8 cellular contexts compared by ENCODE assay signal in the genomic region with DNA sequence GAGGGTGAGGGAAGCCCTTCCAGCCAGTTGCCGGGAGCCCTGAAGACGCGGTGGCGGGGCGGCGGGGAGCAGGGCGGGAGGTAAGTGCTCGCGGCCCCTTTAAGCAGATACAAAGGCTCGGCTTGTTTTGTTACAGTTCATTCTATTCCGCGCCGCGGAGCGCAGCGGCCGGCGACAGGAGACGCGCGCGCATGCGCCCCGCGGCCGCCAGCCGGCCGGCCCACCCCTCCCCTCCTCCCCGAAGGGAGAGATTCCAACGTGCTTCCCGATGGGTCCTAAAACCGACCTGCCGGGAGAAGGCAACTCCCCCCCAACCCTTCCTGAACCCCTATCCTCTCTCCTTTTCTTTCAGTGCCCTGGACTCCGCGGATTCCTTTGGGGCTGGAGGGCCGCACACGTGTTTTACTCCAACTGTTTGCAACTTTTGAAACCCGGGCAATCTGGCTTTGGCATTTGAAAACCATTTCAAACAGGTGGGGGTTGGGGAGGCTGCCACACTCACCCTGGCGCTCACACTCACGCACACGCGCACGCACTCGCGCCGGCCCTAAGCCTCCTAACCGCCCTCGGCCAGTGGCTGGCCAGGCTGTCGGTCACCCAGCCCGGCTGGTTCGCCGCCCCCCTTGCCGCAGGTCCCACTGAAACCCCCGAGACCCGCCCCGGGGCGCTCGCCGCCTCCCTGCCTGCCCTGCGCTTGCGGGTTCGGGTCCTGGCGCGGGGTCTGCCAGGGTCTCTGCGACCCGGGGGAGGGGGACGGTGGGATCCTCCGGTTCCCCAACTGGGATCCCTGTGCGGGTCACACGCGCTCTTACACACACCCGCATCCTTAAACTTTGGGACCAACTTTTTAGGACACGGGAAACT. TPM values are rescaled to one million over a fixed set of nuclear protein-coding genes. Genes with fewer than 3 reads are reported as not detected.
DNase-seq lines count a peak whose midpoint lies in the region; ATAC-seq and TF ChIP-seq lines count a peak whose summit lies in the region.

A gene (minus strand): TSS at position 193 of the 864 bp plus-strand sequence. CDS start 610 bp downstream, outside the sequence.

- no peaks in the 10 kb centered on the region for H3K4me1 ChIP-seq in CD4-positive, alpha-beta memory T cell (ENCODE audit: insufficient read depth, low read length)
- no peaks in the 10 kb centered on the region for H3K4me1 ChIP-seq in naive thymus-derived CD4-positive, alpha-beta T cell (ENCODE audit: control insufficient read depth in 2 of 2, insufficient read depth in 2 of 2, low read length in 2 of 2)
- H3K4me1 ChIP-seq in tibial artery: peaks cover 0 to 25% (median 12%) of the 10 kb centered on the region in 4 donors

- H3K27ac ChIP-seq in CD4-positive, alpha-beta memory T cell (ENCODE audit: low read depth, low read length): no peak within 1 kb of the TSS
- H3K27ac ChIP-seq in naive thymus-derived CD4-positive, alpha-beta T cell (ENCODE audit: low read depth, low read length): no peak within 1 kb of the TSS
- H3K27ac ChIP-seq in tibial artery: peak within 1 kb of the TSS; percentile 95

- no peaks in the 10 kb centered on the region for H3K36me3 Mint-ChIP-seq in CD4-positive, alpha-beta memory T cell
- H3K36me3 Mint-ChIP-seq in naive thymus-derived CD4-positive, alpha-beta T cell: peaks cover 0 to 9% (median 0%) of the 10 kb centered on the region in 5 donors

- DNase-seq in CD4-positive, alpha-beta memory T cell: no peak
- peak; percentile 38 for DNase-seq in GM19240 (ENCODE audit: insufficient read length, low spot score)
- DNase-seq in NCI-H345 (lab: John Stamatoyannopoulos, UW): peak; percentile 86
- peak; percentile 1 for DNase-seq in activated CD8-positive, alpha-beta memory T cell treated with anti-CD3 and anti-CD28 coated beads, Interleukin-2, amount 50 U/mL, for 24 hours (ENCODE audit: extremely low read depth)
- DNase-seq in fibroblast of the conjunctiva (ENCODE audit: low read depth): peak; percentile 94
- peak in 1 of 9 donors; percentile 48 for DNase-seq in naive thymus-derived CD4-positive, alpha-beta T cell
- DNase-seq in tibial artery: peak; percentile 90 to 95

- intact Hi-C loops in CD4-positive, alpha-beta memory T cell (cut with micrococcal nuclease): no loop called here
- intact Hi-C loops in naive thymus-derived CD4-positive, alpha-beta T cell (cut with micrococcal nuclease): no loop called here
- intact Hi-C loops in tibial artery (cut with DNase I; ENCODE audit: low total_unique reads): loop anchor here (5.0 to 10.0 kb wide), 4 partner anchors 64 to 252 kb away; no protein-coding TSS in a partner anchor

- H3K9me3 ChIP-seq in CD4-positive, alpha-beta memory T cell (ENCODE audit: control insufficient read depth in 1 of 2, low read length in 2 of 2): no peaks in the 10 kb centered on the region
- H3K9me3 ChIP-seq in naive thymus-derived CD4-positive, alpha-beta T cell (ENCODE audit: control insufficient read depth in 2 of 3, low read length in 3 of 3): no peaks in the 10 kb centered on the region
- no peaks in the 10 kb centered on the region for H3K9me3 ChIP-seq in tibial artery

- peak within 1 kb of the TSS; percentile 51 to 83 (median 73) for H3K4me3 Mint-ChIP-seq in CD4-positive, alpha-beta memory T cell
- H3K4me3 Mint-ChIP-seq in naive thymus-derived CD4-positive, alpha-beta T cell: peak within 1 kb of the TSS; percentile 54 to 90 (median 76)

- peak; percentile 71 for ATAC-seq in HG03378 (IDR thresholded peaks at IDR 0.05; ENCODE audit: unreplicated experiment)
- no peak for ATAC-seq in naive thymus-derived CD4-positive, alpha-beta T cell

- H3K4me3 ChIP-seq in CD4-positive, alpha-beta memory T cell (ENCODE audit: low read length in 2 of 2): no peak within 1 kb of the TSS
- H3K4me3 ChIP-seq in naive thymus-derived CD4-positive, alpha-beta T cell (ENCODE audit: low read length): no peak within 1 kb of the TSS
- H3K4me3 ChIP-seq in tibial artery: peak within 1 kb of the TSS; percentile 75 to 79

- H3K27ac Mint-ChIP-seq in CD4-positive, alpha-beta memory T cell: no peak within 1 kb of the TSS
- peak within 1 kb of the TSS in 1 of 9 donors; percentile 29 for H3K27ac Mint-ChIP-seq in naive thymus-derived CD4-positive, alpha-beta T cell

- POLR2A ChIA-PET in CD4-positive, alpha-beta memory T cell (lab: Charles Lee; ENCODE audit: partially characterized antibody): no interaction called here
- POLR2A ChIA-PET in naive thymus-derived CD4-positive, alpha-beta T cell (lab: Charles Lee): no interaction called here

- TF ChIP-seq CTCF in tibial artery (IDR thresholded peaks at IDR 0.05): no peak

- peaks cover 38 to 47% of the 10 kb centered on the region in 2 donors for H3K27me3 Mint-ChIP-seq in CD4-positive, alpha-beta memory T cell
- H3K27me3 Mint-ChIP-seq in naive thymus-derived CD4-positive, alpha-beta T cell: peaks cover 68 to 83% (median 73%) of the 10 kb centered on the region in 5 donors

- H3K4me1 Mint-ChIP-seq in CD4-positive, alpha-beta memory T cell: peaks cover 4 to 19% (median 7%) of the 10 kb centered on the region in 4 donors
- H3K4me1 Mint-ChIP-seq in naive thymus-derived CD4-positive, alpha-beta T cell: peaks cover 7 to 22% (median 14%) of the 10 kb centered on the region in 7 donors

- H3K27me3 ChIP-seq in CD4-positive, alpha-beta memory T cell (ENCODE audit: insufficient read depth, low read length): no peaks in the 10 kb centered on the region
- H3K27me3 ChIP-seq in naive thymus-derived CD4-positive, alpha-beta T cell (ENCODE audit: control insufficient read depth in 2 of 2, insufficient read depth in 2 of 2, low read length in 2 of 2): no peaks in the 10 kb centered on the region
- no peaks in the 10 kb centered on the region for H3K27me3 ChIP-seq in tibial artery

- no peaks in the 10 kb centered on the region for H3K9me3 Mint-ChIP-seq in CD4-positive, alpha-beta memory T cell
- peaks cover 0 to 13% (median 0%) of the 10 kb centered on the region in 11 donors for H3K9me3 Mint-ChIP-seq in naive thymus-derived CD4-positive, alpha-beta T cell

- CTCF ChIA-PET in CD4-positive, alpha-beta memory T cell (lab: Charles Lee; ENCODE audit: partially characterized antibody): no interaction called here
- CTCF ChIA-PET in naive thymus-derived CD4-positive, alpha-beta T cell (lab: Charles Lee): no interaction called here

- no peaks in the 10 kb centered on the region for H3K36me3 ChIP-seq in CD4-positive, alpha-beta memory T cell (ENCODE audit: insufficient read depth, low read length)
- no peaks in the 10 kb centered on the region for H3K36me3 ChIP-seq in naive thymus-derived CD4-positive, alpha-beta T cell (ENCODE audit: control insufficient read depth in 2 of 3, insufficient read depth in 3 of 3, low read length in 3 of 3)
- H3K36me3 ChIP-seq in tibial artery: no peaks in the 10 kb centered on the region

RNA-seq across cellular contexts. Expression of the gene that starts here (rescaled TPM):
- total RNA-seq in CD4-positive, alpha-beta memory T cell: under 1 TPM in 1 of 2 experiments, not detected in 1; 0.20 TPM
- not detected for polyA plus RNA-seq in CD4-positive, alpha-beta memory T cell
- total RNA-seq in naive thymus-derived CD4-positive, alpha-beta T cell: under 1 TPM in 1 of 5 experiments, not detected in 4; 0.39 TPM
- polyA plus RNA-seq in naive thymus-derived CD4-positive, alpha-beta T cell: not detected

Comparison
In these comparisons a context has a peak if more than half of its experiments do, and no peak if none do; other contexts are left out.
1. DNase-seq: peak in GM19240 (single experiment), NCI-H345 (single experiment), activated CD8-positive, alpha-beta memory T cell treated with anti-CD3 and anti-CD28 coated beads, Interleukin-2, amount 50 U/mL, for 24 hours (single experiment), fibroblast of the conjunctiva (single experiment) and tibial artery (2 of 2); none in CD4-positive, alpha-beta memory T cell (0 of 5).
2. H3K27ac ChIP-seq: peak in tibial artery (2 of 2); none in CD4-positive, alpha-beta memory T cell (single experiment) and naive thymus-derived CD4-positive, alpha-beta T cell (single experiment).
3. H3K4me3 ChIP-seq: peak in tibial artery (2 of 2); none in CD4-positive, alpha-beta memory T cell (0 of 2) and naive thymus-derived CD4-positive, alpha-beta T cell (single experiment).